In the genomic region with DNA sequence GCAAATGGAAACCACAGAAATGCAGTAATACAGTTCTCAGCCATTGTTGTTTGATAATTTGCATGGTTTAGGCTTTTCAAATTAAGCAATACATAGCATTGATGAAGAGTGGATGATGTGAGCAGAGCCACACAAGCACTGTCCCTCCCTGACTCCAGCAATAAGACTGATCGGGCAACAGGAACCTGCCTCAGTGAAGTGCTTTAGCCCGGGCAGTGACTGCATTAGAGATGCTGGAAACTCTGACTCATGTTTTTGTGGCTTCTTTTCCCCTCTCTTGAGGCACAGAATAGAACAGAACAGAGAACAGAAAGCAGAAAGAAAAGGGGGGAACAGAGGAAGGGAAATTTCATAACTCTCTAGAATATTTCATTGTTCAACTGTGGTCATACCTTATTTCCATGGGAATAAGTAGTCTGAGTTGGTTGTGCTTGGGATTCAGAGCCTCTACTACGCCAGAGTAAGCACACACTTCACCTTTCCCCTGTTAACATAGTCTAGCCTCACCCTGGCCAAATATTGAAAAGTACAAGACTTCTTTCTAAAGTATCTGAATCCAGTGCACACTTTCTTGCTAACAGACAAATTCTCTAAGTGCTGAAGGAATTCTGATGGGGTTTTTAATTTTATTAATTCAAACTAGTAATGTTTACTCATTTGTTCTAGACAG, we compare ENCODE assay signal across 8 cellular contexts.
DNase-seq lines count a peak whose midpoint lies in the region; ATAC-seq and TF ChIP-seq lines count a peak whose summit lies in the region.

No MANE protein-coding gene starts in this region.

- H4K20me1 ChIP-seq in OCI-LY7 (ENCODE audit: insufficient read depth, low read length), result no peaks in the 10 kb centered on the region

- H3K79me2 ChIP-seq in OCI-LY7 (ENCODE audit: insufficient read depth, low read depth, low read length), result no peaks in the 10 kb centered on the region

- ATAC-seq in GM19043 (IDR thresholded peaks at IDR 0.05; ENCODE audit: low read depth, unreplicated experiment) (peak; percentile 93), HG03060 (IDR thresholded peaks at IDR 0.05; ENCODE audit: low read depth, unreplicated experiment) (peak; percentile 99), sciatic nerve (peak; percentile 98)

- H2AFZ ChIP-seq in OCI-LY7 (ENCODE audit: low read length), result no peak overlapping the region

- no peak overlapping the region for H3K9ac ChIP-seq in colonic mucosa (ENCODE audit: low read depth in 2 of 2, low read length in 2 of 2)

- H3K36me3 ChIP-seq in BJ (ENCODE audit: control insufficient read depth, insufficient read depth, low read length) (no peaks in the 10 kb centered on the region), SJSA1 (no peaks in the 10 kb centered on the region), OCI-LY7 (ENCODE audit: insufficient read depth, low read length) (no peaks in the 10 kb centered on the region), colonic mucosa (no peaks in the 10 kb centered on the region)

- H3K4me3 ChIP-seq in BJ (ENCODE audit: low read depth, low read length) (no peak overlapping the region), SJSA1 (no peak overlapping the region), fibroblast of villous mesenchyme (ENCODE audit: low read depth, low read length) (no peak overlapping the region), OCI-LY7 (ENCODE audit: low read depth, low read length, poor library complexity, severe bottlenecking) (no peak overlapping the region), colonic mucosa (no peak overlapping the region)

- TF ChIP-seq CTCF in BJ (IDR thresholded peaks at IDR 0.05; ENCODE audit: insufficient read depth, low read depth, low read length), result no peak
- TF ChIP-seq CTCF in fibroblast of villous mesenchyme (IDR thresholded peaks at IDR 0.05; ENCODE audit: insufficient read depth, low read depth, low read length), result no peak
- no peak for TF ChIP-seq CTCF in OCI-LY7 (conservative IDR thresholded peaks at IDR 0.05; ENCODE audit: low read length)
- no peak for TF ChIP-seq CTCF in colonic mucosa (IDR thresholded peaks at IDR 0.05)

- H3K27ac ChIP-seq in SJSA1, result no peak overlapping the region
- H3K27ac ChIP-seq in OCI-LY7 (ENCODE audit: low read depth, low read length, poor library complexity, severe bottlenecking), result no peak overlapping the region
- H3K27ac ChIP-seq in colonic mucosa, result no peak overlapping the region

- no TSS peak for BruUV-seq in OCI-LY7 (replicated peaks; lab: Mats Ljungman, UMichigan)

- POLR2A ChIA-PET in BJ (lab: Charles Lee), result no interaction called here
- POLR2A ChIA-PET in OCI-LY7 (lab: Charles Lee), result interaction anchor here (0.7 kb wide), 1 partner anchor 17 kb away, joined by 3 read pairs; no protein-coding TSS in a partner anchor

- H3K4me1 ChIP-seq in SJSA1 (replicated peaks) (peaks cover 11% of the 10 kb centered on the region), OCI-LY7 (ENCODE audit: insufficient read depth, low read length, poor library complexity, severe bottlenecking) (no peaks in the 10 kb centered on the region), colonic mucosa (no peaks in the 10 kb centered on the region)

- H3K4me2 ChIP-seq in OCI-LY7 (ENCODE audit: low read length), result no peak overlapping the region

- H3K9me3 ChIP-seq in SJSA1 (replicated peaks), result no peaks in the 10 kb centered on the region
- H3K9me3 ChIP-seq in OCI-LY7 (ENCODE audit: low read length), result no peaks in the 10 kb centered on the region
- no peaks in the 10 kb centered on the region for H3K9me3 ChIP-seq in colonic mucosa

- no peaks in the 10 kb centered on the region for H3K9me2 ChIP-seq in OCI-LY7 (ENCODE audit: insufficient read depth, low read length)

- intact Hi-C loops in sciatic nerve (cut with DNase I) (no loop called here), OCI-LY7 (cut with micrococcal nuclease; ENCODE audit: unreplicated experiment) (no loop called here), colonic mucosa (cut with DNase I) (no loop called here)

- DNase-seq in BJ (ENCODE audit: low read depth) (peak; percentile 56), SJSA1 (ENCODE audit: low read depth in 1 of 2, low spot score in 2 of 2) (peak; percentile 53 to 57), fibroblast of villous mesenchyme (ENCODE audit: low read depth) (peak; percentile 75), sciatic nerve (ENCODE audit: low spot score) (no peak), OCI-LY7 (ENCODE audit: low spot score) (no peak), colonic mucosa (no peak)

- H3K27me3 ChIP-seq in BJ (ENCODE audit: control insufficient read depth, insufficient read depth, low read length) (no peaks in the 10 kb centered on the region), SJSA1 (replicated peaks) (no peaks in the 10 kb centered on the region), colonic mucosa (no peaks in the 10 kb centered on the region)

- CTCF ChIA-PET in BJ (lab: Yijun Ruan, JAX), result no interaction called here
- CTCF ChIA-PET in OCI-LY7 (lab: Charles Lee; ENCODE audit: unreplicated experiment), result no interaction called here

Comparison
In these comparisons a context has a peak if more than half of its experiments do, and no peak if none do; other contexts are left out.
1. DNase-seq: peak in BJ (single experiment), SJSA1 (2 of 2) and fibroblast of villous mesenchyme (single experiment); none in sciatic nerve (single experiment), OCI-LY7 (single experiment) and colonic mucosa (single experiment).
2. Peak in every context shown above with its lines, with median percentiles within 50 percentile points of each other: ATAC-seq.